In the genomic region with DNA sequence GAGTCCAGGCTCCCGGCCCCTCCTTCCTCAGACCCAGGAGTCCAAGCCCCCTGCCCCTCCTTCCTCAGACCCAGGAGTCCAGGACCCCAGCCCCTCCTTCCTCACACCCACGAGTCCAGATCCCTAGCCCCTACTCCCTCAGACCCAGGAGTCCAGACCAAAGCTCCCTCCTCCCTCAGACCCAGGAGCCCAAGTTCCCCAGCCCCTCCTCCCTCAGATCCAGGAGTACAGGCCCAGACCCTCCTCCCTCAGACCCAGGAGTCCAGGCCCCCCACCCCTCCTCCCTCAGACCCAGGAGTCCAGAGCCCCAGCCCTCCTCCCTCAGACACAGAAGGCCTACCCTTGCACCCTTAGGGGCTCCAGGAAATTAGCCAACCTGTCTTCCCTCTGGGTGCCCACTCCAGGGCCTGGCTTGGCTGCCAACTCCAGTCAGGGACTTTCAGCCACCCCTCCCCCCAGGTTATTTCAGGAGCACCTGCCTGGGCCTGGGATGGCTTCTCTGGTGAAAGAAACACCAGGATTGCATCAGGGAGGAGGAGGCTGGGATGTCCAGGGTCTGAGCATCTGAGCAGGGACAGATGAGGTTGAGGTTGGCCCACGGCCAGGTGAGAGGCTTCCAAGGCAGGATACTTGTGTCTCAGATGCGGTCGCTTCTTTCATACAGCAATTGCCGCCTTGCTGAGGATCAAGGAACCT, we compare ENCODE assay signal across 2 cellular contexts.
TF ChIP-seq lines count a peak whose summit lies in the region.

A gene with protein sequence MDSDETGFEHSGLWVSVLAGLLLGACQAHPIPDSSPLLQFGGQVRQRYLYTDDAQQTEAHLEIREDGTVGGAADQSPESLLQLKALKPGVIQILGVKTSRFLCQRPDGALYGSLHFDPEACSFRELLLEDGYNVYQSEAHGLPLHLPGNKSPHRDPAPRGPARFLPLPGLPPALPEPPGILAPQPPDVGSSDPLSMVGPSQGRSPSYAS (plus strand): TSS at position 575 of the 696 bp plus-strand sequence. CDS start 713 bp downstream, outside the sequence.

TF ChIP-seq in A549, 52 proteins besides CTCF, POLR2A, EP300 and RAD21:
- TF ChIP-seq NFE2L2 (conservative IDR thresholded peaks at IDR 0.05; ENCODE audit: low read length) (no peak), NPAS2 (CRISPR knock-in tag; IDR thresholded peaks at IDR 0.05; ENCODE audit: borderline replicate concordance) (no peak), HOXB13 (CRISPR knock-in tag; IDR thresholded peaks at IDR 0.05; ENCODE audit: low read depth) (no peak), TFCP2L1 (CRISPR knock-in tag; IDR thresholded peaks at IDR 0.05) (no peak), PHF8 (IDR thresholded peaks at IDR 0.05; ENCODE audit: borderline replicate concordance, low read depth) (no peak), JUNB (IDR thresholded peaks at IDR 0.05) (no peak)
- TF ChIP-seq, protein P1, sequence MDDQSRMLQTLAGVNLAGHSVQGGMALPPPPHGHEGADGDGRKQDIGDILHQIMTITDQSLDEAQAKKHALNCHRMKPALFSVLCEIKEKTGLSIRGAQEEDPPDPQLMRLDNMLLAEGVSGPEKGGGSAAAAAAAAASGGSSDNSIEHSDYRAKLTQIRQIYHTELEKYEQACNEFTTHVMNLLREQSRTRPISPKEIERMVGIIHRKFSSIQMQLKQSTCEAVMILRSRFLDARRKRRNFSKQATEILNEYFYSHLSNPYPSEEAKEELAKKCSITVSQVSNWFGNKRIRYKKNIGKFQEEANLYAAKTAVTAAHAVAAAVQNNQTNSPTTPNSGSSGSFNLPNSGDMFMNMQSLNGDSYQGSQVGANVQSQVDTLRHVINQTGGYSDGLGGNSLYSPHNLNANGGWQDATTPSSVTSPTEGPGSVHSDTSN (IDR thresholded peaks at IDR 0.05) = no peak
- TF ChIP-seq, protein P2, sequence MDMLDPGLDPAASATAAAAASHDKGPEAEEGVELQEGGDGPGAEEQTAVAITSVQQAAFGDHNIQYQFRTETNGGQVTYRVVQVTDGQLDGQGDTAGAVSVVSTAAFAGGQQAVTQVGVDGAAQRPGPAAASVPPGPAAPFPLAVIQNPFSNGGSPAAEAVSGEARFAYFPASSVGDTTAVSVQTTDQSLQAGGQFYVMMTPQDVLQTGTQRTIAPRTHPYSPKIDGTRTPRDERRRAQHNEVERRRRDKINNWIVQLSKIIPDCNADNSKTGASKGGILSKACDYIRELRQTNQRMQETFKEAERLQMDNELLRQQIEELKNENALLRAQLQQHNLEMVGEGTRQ (IDR thresholded peaks at IDR 0.05) = no peak

TF ChIP-seq in HepG2, 621 proteins besides CTCF, POLR2A, EP300 and RAD21 (continues in another document):
- no peak for TF ChIP-seq AHR (CRISPR knock-in tag; IDR thresholded peaks at IDR 0.05)
- TF ChIP-seq NCOA2 (CRISPR knock-in tag; IDR thresholded peaks at IDR 0.05) = peak; percentile 41; the same call in 1 of the 2 replicates
- no peak for TF ChIP-seq ZNF605 (CRISPR knock-in tag; IDR thresholded peaks at IDR 0.05)
- TF ChIP-seq FOXK1 (CRISPR knock-in tag; IDR thresholded peaks at IDR 0.05; ENCODE audit: borderline replicate concordance, low read depth) = peak; percentile 35; the same call in 1 of the 2 replicates
- TF ChIP-seq ZFYVE20 (CRISPR knock-in tag; IDR thresholded peaks at IDR 0.05; ENCODE audit: borderline replicate concordance, low read depth) = no peak
- TF ChIP-seq NCOA1 (CRISPR knock-in tag; IDR thresholded peaks at IDR 0.05) = no peak
- TF ChIP-seq ZFY (CRISPR knock-in tag; IDR thresholded peaks at IDR 0.05) = peak; percentile 39; the same call in 1 of the 2 replicates
- no peak for TF ChIP-seq ZNF367 (CRISPR knock-in tag; IDR thresholded peaks at IDR 0.05; ENCODE audit: borderline replicate concordance)
- no peak for TF ChIP-seq XRCC5 (optimal IDR thresholded peaks at IDR 0.05; ENCODE audit: low read length)
- TF ChIP-seq, protein P3, sequence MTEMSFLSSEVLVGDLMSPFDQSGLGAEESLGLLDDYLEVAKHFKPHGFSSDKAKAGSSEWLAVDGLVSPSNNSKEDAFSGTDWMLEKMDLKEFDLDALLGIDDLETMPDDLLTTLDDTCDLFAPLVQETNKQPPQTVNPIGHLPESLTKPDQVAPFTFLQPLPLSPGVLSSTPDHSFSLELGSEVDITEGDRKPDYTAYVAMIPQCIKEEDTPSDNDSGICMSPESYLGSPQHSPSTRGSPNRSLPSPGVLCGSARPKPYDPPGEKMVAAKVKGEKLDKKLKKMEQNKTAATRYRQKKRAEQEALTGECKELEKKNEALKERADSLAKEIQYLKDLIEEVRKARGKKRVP (CRISPR knock-in tag; IDR thresholded peaks at IDR 0.05) = peak in 1 of 2 experiments; percentile 100; a peak in 2 of 4 replicates
- TF ChIP-seq FOXA3 (CRISPR knock-in tag; IDR thresholded peaks at IDR 0.05) = peak; percentile 33; the same call in 1 of the 2 replicates
- TF ChIP-seq, protein P4, sequence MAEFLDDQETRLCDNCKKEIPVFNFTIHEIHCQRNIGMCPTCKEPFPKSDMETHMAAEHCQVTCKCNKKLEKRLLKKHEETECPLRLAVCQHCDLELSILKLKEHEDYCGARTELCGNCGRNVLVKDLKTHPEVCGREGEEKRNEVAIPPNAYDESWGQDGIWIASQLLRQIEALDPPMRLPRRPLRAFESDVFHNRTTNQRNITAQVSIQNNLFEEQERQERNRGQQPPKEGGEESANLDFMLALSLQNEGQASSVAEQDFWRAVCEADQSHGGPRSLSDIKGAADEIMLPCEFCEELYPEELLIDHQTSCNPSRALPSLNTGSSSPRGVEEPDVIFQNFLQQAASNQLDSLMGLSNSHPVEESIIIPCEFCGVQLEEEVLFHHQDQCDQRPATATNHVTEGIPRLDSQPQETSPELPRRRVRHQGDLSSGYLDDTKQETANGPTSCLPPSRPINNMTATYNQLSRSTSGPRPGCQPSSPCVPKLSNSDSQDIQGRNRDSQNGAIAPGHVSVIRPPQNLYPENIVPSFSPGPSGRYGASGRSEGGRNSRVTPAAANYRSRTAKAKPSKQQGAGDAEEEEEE (CRISPR knock-in tag; IDR thresholded peaks at IDR 0.05; ENCODE audit: borderline replicate concordance) = no peak
- no peak for TF ChIP-seq HOXA5 (CRISPR knock-in tag; IDR thresholded peaks at IDR 0.05)
- no peak for TF ChIP-seq ZFX (CRISPR knock-in tag; IDR thresholded peaks at IDR 0.05; ENCODE audit: low read depth)
- TF ChIP-seq ARHGAP35 (CRISPR knock-in tag; IDR thresholded peaks at IDR 0.05; ENCODE audit: borderline replicate concordance) = no peak
- TF ChIP-seq, protein P5, sequence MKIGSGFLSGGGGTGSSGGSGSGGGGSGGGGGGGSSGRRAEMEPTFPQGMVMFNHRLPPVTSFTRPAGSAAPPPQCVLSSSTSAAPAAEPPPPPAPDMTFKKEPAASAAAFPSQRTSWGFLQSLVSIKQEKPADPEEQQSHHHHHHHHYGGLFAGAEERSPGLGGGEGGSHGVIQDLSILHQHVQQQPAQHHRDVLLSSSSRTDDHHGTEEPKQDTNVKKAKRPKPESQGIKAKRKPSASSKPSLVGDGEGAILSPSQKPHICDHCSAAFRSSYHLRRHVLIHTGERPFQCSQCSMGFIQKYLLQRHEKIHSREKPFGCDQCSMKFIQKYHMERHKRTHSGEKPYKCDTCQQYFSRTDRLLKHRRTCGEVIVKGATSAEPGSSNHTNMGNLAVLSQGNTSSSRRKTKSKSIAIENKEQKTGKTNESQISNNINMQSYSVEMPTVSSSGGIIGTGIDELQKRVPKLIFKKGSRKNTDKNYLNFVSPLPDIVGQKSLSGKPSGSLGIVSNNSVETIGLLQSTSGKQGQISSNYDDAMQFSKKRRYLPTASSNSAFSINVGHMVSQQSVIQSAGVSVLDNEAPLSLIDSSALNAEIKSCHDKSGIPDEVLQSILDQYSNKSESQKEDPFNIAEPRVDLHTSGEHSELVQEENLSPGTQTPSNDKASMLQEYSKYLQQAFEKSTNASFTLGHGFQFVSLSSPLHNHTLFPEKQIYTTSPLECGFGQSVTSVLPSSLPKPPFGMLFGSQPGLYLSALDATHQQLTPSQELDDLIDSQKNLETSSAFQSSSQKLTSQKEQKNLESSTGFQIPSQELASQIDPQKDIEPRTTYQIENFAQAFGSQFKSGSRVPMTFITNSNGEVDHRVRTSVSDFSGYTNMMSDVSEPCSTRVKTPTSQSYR (CRISPR knock-in tag; IDR thresholded peaks at IDR 0.05; ENCODE audit: borderline replicate concordance) = peak; percentile 94
- no peak for TF ChIP-seq HDAC1 (CRISPR knock-in tag; IDR thresholded peaks at IDR 0.05)
- peak; percentile 76 for TF ChIP-seq GATAD2A (CRISPR knock-in tag; IDR thresholded peaks at IDR 0.05)
- no peak for TF ChIP-seq ZNF761 (CRISPR knock-in tag; conservative IDR thresholded peaks at IDR 0.05)
- TF ChIP-seq, protein P6, sequence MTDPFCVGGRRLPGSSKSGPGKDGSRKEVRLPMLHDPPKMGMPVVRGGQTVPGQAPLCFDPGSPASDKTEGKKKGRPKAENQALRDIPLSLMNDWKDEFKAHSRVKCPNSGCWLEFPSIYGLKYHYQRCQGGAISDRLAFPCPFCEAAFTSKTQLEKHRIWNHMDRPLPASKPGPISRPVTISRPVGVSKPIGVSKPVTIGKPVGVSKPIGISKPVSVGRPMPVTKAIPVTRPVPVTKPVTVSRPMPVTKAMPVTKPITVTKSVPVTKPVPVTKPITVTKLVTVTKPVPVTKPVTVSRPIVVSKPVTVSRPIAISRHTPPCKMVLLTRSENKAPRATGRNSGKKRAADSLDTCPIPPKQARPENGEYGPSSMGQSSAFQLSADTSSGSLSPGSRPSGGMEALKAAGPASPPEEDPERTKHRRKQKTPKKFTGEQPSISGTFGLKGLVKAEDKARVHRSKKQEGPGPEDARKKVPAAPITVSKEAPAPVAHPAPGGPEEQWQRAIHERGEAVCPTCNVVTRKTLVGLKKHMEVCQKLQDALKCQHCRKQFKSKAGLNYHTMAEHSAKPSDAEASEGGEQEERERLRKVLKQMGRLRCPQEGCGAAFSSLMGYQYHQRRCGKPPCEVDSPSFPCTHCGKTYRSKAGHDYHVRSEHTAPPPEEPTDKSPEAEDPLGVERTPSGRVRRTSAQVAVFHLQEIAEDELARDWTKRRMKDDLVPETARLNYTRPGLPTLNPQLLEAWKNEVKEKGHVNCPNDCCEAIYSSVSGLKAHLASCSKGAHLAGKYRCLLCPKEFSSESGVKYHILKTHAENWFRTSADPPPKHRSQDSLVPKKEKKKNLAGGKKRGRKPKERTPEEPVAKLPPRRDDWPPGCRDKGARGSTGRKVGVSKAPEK (CRISPR knock-in tag; IDR thresholded peaks at IDR 0.05; ENCODE audit: borderline replicate concordance) = no peak
- TF ChIP-seq, protein P7, sequence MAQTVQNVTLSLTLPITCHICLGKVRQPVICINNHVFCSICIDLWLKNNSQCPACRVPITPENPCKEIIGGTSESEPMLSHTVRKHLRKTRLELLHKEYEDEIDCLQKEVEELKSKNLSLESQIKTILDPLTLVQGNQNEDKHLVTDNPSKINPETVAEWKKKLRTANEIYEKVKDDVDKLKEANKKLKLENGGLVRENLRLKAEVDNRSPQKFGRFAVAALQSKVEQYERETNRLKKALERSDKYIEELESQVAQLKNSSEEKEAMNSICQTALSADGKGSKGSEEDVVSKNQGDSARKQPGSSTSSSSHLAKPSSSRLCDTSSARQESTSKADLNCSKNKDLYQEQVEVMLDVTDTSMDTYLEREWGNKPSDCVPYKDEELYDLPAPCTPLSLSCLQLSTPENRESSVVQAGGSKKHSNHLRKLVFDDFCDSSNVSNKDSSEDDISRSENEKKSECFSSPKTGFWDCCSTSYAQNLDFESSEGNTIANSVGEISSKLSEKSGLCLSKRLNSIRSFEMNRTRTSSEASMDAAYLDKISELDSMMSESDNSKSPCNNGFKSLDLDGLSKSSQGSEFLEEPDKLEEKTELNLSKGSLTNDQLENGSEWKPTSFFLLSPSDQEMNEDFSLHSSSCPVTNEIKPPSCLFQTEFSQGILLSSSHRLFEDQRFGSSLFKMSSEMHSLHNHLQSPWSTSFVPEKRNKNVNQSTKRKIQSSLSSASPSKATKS (CRISPR knock-in tag; IDR thresholded peaks at IDR 0.05) = no peak
- TF ChIP-seq HOXD1 (CRISPR knock-in tag; IDR thresholded peaks at IDR 0.05) = no peak
- no peak for TF ChIP-seq ZNF530 (CRISPR knock-in tag; IDR thresholded peaks at IDR 0.05; ENCODE audit: low read depth)
- TF ChIP-seq KLF16 (CRISPR knock-in tag; IDR thresholded peaks at IDR 0.05) = peak in 1 of 2 experiments; percentile 54; a peak in 1 of 4 replicates
- no peak for TF ChIP-seq DNMT3B (CRISPR knock-in tag; conservative IDR thresholded peaks at IDR 0.05)
- TF ChIP-seq, protein P8, sequence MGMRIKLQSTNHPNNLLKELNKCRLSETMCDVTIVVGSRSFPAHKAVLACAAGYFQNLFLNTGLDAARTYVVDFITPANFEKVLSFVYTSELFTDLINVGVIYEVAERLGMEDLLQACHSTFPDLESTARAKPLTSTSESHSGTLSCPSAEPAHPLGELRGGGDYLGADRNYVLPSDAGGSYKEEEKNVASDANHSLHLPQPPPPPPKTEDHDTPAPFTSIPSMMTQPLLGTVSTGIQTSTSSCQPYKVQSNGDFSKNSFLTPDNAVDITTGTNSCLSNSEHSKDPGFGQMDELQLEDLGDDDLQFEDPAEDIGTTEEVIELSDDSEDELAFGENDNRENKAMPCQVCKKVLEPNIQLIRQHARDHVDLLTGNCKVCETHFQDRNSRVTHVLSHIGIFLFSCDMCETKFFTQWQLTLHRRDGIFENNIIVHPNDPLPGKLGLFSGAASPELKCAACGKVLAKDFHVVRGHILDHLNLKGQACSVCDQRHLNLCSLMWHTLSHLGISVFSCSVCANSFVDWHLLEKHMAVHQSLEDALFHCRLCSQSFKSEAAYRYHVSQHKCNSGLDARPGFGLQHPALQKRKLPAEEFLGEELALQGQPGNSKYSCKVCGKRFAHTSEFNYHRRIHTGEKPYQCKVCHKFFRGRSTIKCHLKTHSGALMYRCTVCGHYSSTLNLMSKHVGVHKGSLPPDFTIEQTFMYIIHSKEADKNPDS (CRISPR knock-in tag; IDR thresholded peaks at IDR 0.05) = no peak
- no peak for TF ChIP-seq ZNF775 (CRISPR knock-in tag; IDR thresholded peaks at IDR 0.05; ENCODE audit: borderline replicate concordance)
- TF ChIP-seq, protein P9, sequence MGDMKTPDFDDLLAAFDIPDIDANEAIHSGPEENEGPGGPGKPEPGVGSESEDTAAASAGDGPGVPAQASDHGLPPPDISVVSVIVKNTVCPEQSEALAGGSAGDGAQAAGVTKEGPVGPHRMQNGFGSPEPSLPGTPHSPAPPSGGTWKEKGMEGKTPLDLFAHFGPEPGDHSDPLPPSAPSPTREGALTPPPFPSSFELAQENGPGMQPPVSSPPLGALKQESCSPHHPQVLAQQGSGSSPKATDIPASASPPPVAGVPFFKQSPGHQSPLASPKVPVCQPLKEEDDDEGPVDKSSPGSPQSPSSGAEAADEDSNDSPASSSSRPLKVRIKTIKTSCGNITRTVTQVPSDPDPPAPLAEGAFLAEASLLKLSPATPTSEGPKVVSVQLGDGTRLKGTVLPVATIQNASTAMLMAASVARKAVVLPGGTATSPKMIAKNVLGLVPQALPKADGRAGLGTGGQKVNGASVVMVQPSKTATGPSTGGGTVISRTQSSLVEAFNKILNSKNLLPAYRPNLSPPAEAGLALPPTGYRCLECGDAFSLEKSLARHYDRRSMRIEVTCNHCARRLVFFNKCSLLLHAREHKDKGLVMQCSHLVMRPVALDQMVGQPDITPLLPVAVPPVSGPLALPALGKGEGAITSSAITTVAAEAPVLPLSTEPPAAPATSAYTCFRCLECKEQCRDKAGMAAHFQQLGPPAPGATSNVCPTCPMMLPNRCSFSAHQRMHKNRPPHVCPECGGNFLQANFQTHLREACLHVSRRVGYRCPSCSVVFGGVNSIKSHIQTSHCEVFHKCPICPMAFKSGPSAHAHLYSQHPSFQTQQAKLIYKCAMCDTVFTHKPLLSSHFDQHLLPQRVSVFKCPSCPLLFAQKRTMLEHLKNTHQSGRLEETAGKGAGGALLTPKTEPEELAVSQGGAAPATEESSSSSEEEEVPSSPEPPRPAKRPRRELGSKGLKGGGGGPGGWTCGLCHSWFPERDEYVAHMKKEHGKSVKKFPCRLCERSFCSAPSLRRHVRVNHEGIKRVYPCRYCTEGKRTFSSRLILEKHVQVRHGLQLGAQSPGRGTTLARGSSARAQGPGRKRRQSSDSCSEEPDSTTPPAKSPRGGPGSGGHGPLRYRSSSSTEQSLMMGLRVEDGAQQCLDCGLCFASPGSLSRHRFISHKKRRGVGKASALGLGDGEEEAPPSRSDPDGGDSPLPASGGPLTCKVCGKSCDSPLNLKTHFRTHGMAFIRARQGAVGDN (CRISPR knock-in tag; IDR thresholded peaks at IDR 0.05) = peak; percentile 12; the same call in 1 of the 2 replicates
- TF ChIP-seq KLF6 (CRISPR knock-in tag; IDR thresholded peaks at IDR 0.05) = 0 out of 2 replicates have a peak, but pooled peaks have one; percentile 58
- no peak for TF ChIP-seq TCF7L2 (IDR thresholded peaks at IDR 0.05; ENCODE audit: low read depth, low read length)
